In the genomic region with DNA sequence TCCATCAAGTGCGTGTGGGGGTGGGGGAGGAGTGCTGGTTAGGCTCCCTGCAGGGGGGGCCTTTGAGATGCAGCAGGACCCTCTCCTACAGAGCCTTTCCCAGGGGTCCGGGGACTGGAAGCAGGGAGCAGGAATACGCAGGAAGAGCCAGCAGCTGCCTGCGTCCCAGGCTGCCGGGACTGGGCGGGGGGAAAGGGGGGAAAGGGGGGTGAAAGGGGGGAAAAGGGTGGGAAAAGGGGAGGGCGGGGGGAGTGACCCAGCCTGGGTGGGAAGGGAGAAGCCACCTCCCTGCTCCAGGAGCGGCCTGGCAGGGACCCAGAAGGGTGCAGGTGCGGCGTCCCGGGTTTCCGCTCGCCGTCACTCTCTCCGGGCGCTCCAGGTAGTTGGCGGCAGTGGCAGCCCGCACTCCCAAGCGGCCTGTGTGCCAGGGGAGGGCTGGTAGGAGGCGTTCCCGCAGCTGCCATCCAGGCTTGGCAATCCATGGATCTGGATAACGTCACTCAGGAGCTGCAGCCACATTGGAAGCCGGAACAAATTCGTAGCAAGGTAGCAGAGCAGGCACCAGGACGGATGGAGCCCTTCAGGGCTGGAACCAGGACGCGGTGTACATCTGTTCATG, we compare ENCODE assay signal across 12 cellular contexts.
DNase-seq lines count a peak whose midpoint lies in the region; ATAC-seq and TF ChIP-seq lines count a peak whose summit lies in the region.
"Had no signal": no experiment of that assay in that cellular context is flagged by ENCODE, and none has a peak within 500 bp of the region (broad histone marks: within the 10 kb centered on the region; RNA-seq: fewer than 3 reads in every experiment).

No MANE protein-coding gene starts in this region.

- TF ChIP-seq CTCF in colonic mucosa (IDR thresholded peaks at IDR 0.05): no peak

- no peaks in the 10 kb centered on the region for H3K27me3 ChIP-seq in colonic mucosa

- no peaks in the 10 kb centered on the region for H3K36me3 ChIP-seq in colonic mucosa

- intact Hi-C loops in colonic mucosa (cut with DNase I): no loop called here

- no peak overlapping the region for H3K9ac ChIP-seq in colonic mucosa (ENCODE audit: low read depth in 2 of 2, low read length in 2 of 2)

- H3K4me1 ChIP-seq in colonic mucosa: no peaks in the 10 kb centered on the region

- peak; percentile 81 for DNase-seq in DMS153 (lab: John Stamatoyannopoulos, UW)
- peak; percentile 78 to 92 for DNase-seq in NCI-H2081 (lab: John Stamatoyannopoulos, UW)
- DNase-seq in colonic mucosa: peak; percentile 52
- DNase-seq in left kidney (ENCODE audit: low read depth, low spot score): peak; percentile 53
- no peak for DNase-seq in SIG-M5 (lab: John Stamatoyannopoulos, UW)
- DNase-seq in activated CD4-positive, alpha-beta T cell treated with anti-CD3 and anti-CD28 coated beads for 1 hour: no peak
- DNase-seq: activated CD8-positive, alpha-beta memory T cell treated with anti-CD3 and anti-CD28 coated beads, Interleukin-2, amount 10 ng/mL, durations not matched to agents 7 days and 5 days; GDM1; OCI-M1; stimulated activated CD4-positive, alpha-beta T cell treated with anti-CD3 and anti-CD28 coated beads, Interleukin-15, amount 100 ng/mL, for 24 hours had no signal

- no peak overlapping the region for H3K27ac ChIP-seq in colonic mucosa

- no peak for ATAC-seq in GM18870 (IDR thresholded peaks at IDR 0.05; ENCODE audit: unreplicated experiment)
- no peak for ATAC-seq in GM21529 (IDR thresholded peaks at IDR 0.05; ENCODE audit: unreplicated experiment)
- ATAC-seq: activated CD8-positive, alpha-beta memory T cell treated with anti-CD3 and anti-CD28 coated beads, Interleukin-2, amount 10 ng/mL, durations not matched to agents 7 days and 5 days had no signal

- H3K4me3 ChIP-seq in colonic mucosa: no peak overlapping the region

- no peaks in the 10 kb centered on the region for H3K9me3 ChIP-seq in colonic mucosa

Comparison
In these comparisons a context has a peak if more than half of its experiments do, and no peak if none do; other contexts are left out.
1. DNase-seq: peak in DMS153 (single experiment), NCI-H2081 (2 of 2), colonic mucosa (single experiment) and left kidney (single experiment); none in SIG-M5 (single experiment) and activated CD4-positive, alpha-beta T cell treated with anti-CD3 and anti-CD28 coated beads for 1 hour (single experiment).